In genomic region chr3:45137656-45138181, GRCh38 we compare ENCODE assay signal across 1 cellular context.
TF ChIP-seq lines count a peak whose summit lies in the region.

No MANE protein-coding gene starts in this region.

TF ChIP-seq in GM23338, 12 proteins besides CTCF, POLR2A, EP300 and RAD21 (continued from another document):
- TF ChIP-seq, protein P1, sequence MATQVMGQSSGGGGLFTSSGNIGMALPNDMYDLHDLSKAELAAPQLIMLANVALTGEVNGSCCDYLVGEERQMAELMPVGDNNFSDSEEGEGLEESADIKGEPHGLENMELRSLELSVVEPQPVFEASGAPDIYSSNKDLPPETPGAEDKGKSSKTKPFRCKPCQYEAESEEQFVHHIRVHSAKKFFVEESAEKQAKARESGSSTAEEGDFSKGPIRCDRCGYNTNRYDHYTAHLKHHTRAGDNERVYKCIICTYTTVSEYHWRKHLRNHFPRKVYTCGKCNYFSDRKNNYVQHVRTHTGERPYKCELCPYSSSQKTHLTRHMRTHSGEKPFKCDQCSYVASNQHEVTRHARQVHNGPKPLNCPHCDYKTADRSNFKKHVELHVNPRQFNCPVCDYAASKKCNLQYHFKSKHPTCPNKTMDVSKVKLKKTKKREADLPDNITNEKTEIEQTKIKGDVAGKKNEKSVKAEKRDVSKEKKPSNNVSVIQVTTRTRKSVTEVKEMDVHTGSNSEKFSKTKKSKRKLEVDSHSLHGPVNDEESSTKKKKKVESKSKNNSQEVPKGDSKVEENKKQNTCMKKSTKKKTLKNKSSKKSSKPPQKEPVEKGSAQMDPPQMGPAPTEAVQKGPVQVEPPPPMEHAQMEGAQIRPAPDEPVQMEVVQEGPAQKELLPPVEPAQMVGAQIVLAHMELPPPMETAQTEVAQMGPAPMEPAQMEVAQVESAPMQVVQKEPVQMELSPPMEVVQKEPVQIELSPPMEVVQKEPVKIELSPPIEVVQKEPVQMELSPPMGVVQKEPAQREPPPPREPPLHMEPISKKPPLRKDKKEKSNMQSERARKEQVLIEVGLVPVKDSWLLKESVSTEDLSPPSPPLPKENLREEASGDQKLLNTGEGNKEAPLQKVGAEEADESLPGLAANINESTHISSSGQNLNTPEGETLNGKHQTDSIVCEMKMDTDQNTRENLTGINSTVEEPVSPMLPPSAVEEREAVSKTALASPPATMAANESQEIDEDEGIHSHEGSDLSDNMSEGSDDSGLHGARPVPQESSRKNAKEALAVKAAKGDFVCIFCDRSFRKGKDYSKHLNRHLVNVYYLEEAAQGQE (IDR thresholded peaks at IDR 0.05; ENCODE audit: unreplicated experiment): no peak
